Comparison of ENCODE assay signal across 9 cellular contexts in genomic region chrX:86148594-86148993, GRCh38. TPM values are rescaled to one million over a fixed set of nuclear protein-coding genes. Genes with fewer than 3 reads are reported as not detected.
DNase-seq lines count a peak whose midpoint lies in the region; ATAC-seq and TF ChIP-seq lines count a peak whose summit lies in the region.
"Had no signal": no experiment of that assay in that cellular context is flagged by ENCODE, and none has a peak within 500 bp of the region (broad histone marks: within the 10 kb centered on the region; RNA-seq: fewer than 3 reads in every experiment).

No MANE protein-coding gene starts in this region.

- no peaks in the 10 kb centered on the region for H3K36me3 ChIP-seq in spleen

- H3K4me3 Mint-ChIP-seq in T-helper 17 cell: peak overlapping the region; percentile 76

- H3K36me3 Mint-ChIP-seq in T-helper 17 cell (ENCODE audit: low read depth): no peaks in the 10 kb centered on the region

- TF ChIP-seq POLR2A in spleen (IDR thresholded peaks at IDR 0.05): no peak

- intact Hi-C loops in spleen (cut with DNase I; ENCODE audit: low total_unique reads): no loop called here

- peaks cover 13% of the 10 kb centered on the region for H3K4me1 Mint-ChIP-seq in T-helper 17 cell

- peak; percentile 66 for DNase-seq in DMS53 (lab: John Stamatoyannopoulos, UW)
- no peak for DNase-seq in DMS53 treated with DMSO at 0.1 percent for 48 hours (lab: John Stamatoyannopoulos, UW; ENCODE audit: unreplicated experiment)
- no peak for DNase-seq in T-helper 17 cell
- DNase-seq in spleen: peak; percentile 62
- no peak for DNase-seq in NCI-H2171 treated with DMSO at 0.1 percent for 48 hours (lab: John Stamatoyannopoulos, UW)
- DNase-seq in inferior parietal cortex (ENCODE audit: extremely low spot score): no peak
- DNase-seq in hypothalamus (lab: John Stamatoyannopoulos, UW): no peak

- ATAC-seq in T-helper 17 cell: peak; percentile 17

- H3K27ac Mint-ChIP-seq in T-helper 17 cell: no peak overlapping the region

- H3K4me1 ChIP-seq in spleen: peaks cover 0 to 10% (median 0%) of the 10 kb centered on the region in 6 donors

- H3K27me3 ChIP-seq in spleen (replicated peaks in 1 of 7): peaks cover 0 to 42% (median 20%) of the 10 kb centered on the region in 7 donors

- H3K27ac ChIP-seq in spleen: no peak overlapping the region

- no peak for TF ChIP-seq CTCF in spleen (IDR thresholded peaks at IDR 0.05 in 8 of 11, conservative IDR thresholded peaks at IDR 0.05 in 3 of 11)

- 0 to 53% (median 2%) methylated on average over 2 to 23 of the region's 23 CpGs for WGBS in spleen, 5 donors

- H3K4me3 ChIP-seq in iPS-11a (ENCODE audit: low read depth, low read length) (peak overlapping the region; percentile 56), spleen (peak overlapping the region in 7 of 8 donors; percentile 21 to 67 (median 36))

- H3K27me3 Mint-ChIP-seq in T-helper 17 cell: peaks cover 23% of the 10 kb centered on the region

- H3K9me3 ChIP-seq in T-helper 17 cell (ENCODE audit: control insufficient read depth, low read length, poor library complexity, severe bottlenecking) (no peaks in the 10 kb centered on the region), spleen (no peaks in the 10 kb centered on the region)

RNA-seq across cellular contexts. Expression of gene DACH2, which starts 0.3 kb away (rescaled TPM):
- total RNA-seq in T-helper 17 cell (not detected), spleen (not detected)
- polyA plus RNA-seq in spleen: not detected
- total RNA-seq: esophagus mucosa had no signal

Comparison
In these comparisons a context has a peak if more than half of its experiments do, and no peak if none do; other contexts are left out.
1. DNase-seq: peak in DMS53 (single experiment) and spleen (single experiment); none in DMS53 treated with DMSO at 0.1 percent for 48 hours (single experiment), T-helper 17 cell (0 of 3), NCI-H2171 treated with DMSO at 0.1 percent for 48 hours (single experiment), inferior parietal cortex (single experiment) and hypothalamus (0 of 51).